In the genomic region with DNA sequence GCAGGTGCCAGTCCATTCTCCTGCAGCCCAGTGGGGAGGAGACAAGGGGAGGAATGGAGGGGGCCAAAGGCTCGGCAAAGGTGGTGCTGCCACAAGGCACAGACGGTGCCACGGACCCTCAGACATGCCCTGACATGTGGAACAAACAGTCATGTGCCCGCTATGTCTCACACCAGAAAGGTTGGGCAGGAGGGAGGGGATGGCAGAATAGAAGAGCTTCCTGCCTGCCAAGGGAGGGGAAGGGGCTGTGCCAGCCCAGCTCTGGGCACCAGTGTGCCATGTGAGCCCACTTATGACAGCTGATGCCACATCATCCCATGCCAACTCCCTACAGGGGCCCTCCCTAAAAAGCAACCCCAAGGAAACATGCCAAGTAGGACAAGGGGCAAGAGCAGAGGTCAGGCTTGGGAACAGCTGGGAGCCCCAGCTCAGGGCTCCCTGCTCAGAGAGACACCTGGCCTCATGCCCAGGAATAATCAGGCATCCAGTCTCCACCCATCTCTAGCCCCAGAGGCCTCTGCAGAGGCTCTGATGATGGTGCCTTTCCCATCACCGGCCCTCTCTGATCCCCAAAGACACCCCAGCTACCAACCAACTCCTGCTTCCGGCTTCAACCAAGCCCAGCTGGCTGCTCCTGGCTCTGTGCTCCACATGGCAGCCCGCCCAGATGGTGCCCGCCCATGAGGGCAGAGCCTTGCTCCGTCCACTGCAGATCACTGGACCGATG, we compare ENCODE assay signal across 10 cellular contexts. TPM values are rescaled to one million over a fixed set of nuclear protein-coding genes. Genes with fewer than 3 reads are reported as not detected.
DNase-seq lines count a peak whose midpoint lies in the region; ATAC-seq and TF ChIP-seq lines count a peak whose summit lies in the region.
"Had no signal": no experiment of that assay in that cellular context is flagged by ENCODE, and none has a peak within 500 bp of the region (broad histone marks: within the 10 kb centered on the region; RNA-seq: fewer than 3 reads in every experiment).

No MANE protein-coding gene starts in this region.

- intact Hi-C loops in right cardiac atrium (cut with DNase I) = no loop called here

- POLR2A ChIA-PET in CD8-positive, alpha-beta memory T cell (lab: Charles Lee) = interaction anchor here (0.5 kb wide), 1 partner anchor 149 kb away, joined by 6 read pairs; no protein-coding TSS in a partner anchor

- peak overlapping the region; percentile 64 for H3K27ac ChIP-seq in right cardiac atrium (ENCODE audit: low read length)
- peak overlapping the region; percentile 56 to 72 for H3K27ac ChIP-seq in thoracic aorta
- no peak overlapping the region for H3K27ac ChIP-seq in CD8-positive, alpha-beta memory T cell (ENCODE audit: low read depth, low read length)
- H3K27ac ChIP-seq: 22Rv1, HL-60 had no signal

- no peaks in the 10 kb centered on the region for H3K36me3 Mint-ChIP-seq in CD8-positive, alpha-beta memory T cell

- H3K27ac Mint-ChIP-seq in CD8-positive, alpha-beta memory T cell = peak overlapping the region in 1 of 8 donors; percentile 47

- no peak for TF ChIP-seq CTCF in thoracic aorta (IDR thresholded peaks at IDR 0.05)

- H3K4me1 ChIP-seq in adipocyte (ENCODE audit: control insufficient read depth, insufficient read depth, low read length) (peaks cover 35% of the 10 kb centered on the region), right cardiac atrium (ENCODE audit: control insufficient read depth, insufficient read depth, low read length) (peaks cover 20% of the 10 kb centered on the region), thoracic aorta (ENCODE audit: control insufficient read depth in 1 of 2, low read depth in 2 of 2) (peaks cover 13 to 33% of the 10 kb centered on the region in 2 donors)
- peaks cover 24% of the 10 kb centered on the region for H3K4me1 ChIP-seq in CD8-positive, alpha-beta memory T cell (ENCODE audit: insufficient read depth, low read length)

- H3K9me3 ChIP-seq in adipocyte (ENCODE audit: control insufficient read depth, low read length) (no peaks in the 10 kb centered on the region), right cardiac atrium (ENCODE audit: control insufficient read depth, low read length) (no peaks in the 10 kb centered on the region), thoracic aorta (no peaks in the 10 kb centered on the region)
- H3K9me3 ChIP-seq in CD8-positive, alpha-beta memory T cell (ENCODE audit: low read length) = no peaks in the 10 kb centered on the region

- H3K27me3 Mint-ChIP-seq in CD8-positive, alpha-beta memory T cell = peaks cover 0 to under 1% of the 10 kb centered on the region in 2 donors

- ATAC-seq in right cardiac atrium (peak; percentile 58 to 66), thoracic aorta (ENCODE audit: insufficient number of reproducible peaks, low FRiP score, low read depth) (no peak), HG02588 (IDR thresholded peaks at IDR 0.05; ENCODE audit: unreplicated experiment) (no peak)

- peaks cover 30 to 36% (median 30%) of the 10 kb centered on the region in 3 donors for H3K4me1 Mint-ChIP-seq in CD8-positive, alpha-beta memory T cell

- H3K9me3 Mint-ChIP-seq in CD8-positive, alpha-beta memory T cell = no peaks in the 10 kb centered on the region

- peak overlapping the region; percentile 48 for H3K9ac ChIP-seq in adipocyte (ENCODE audit: low read length)

- DNase-seq in DMS53 (lab: John Stamatoyannopoulos, UW) = peak; percentile 41
- DNase-seq in DMS53 treated with DMSO at 0.1 percent for 48 hours (lab: John Stamatoyannopoulos, UW; ENCODE audit: unreplicated experiment) = no peak
- peak; percentile 54 for DNase-seq in adipocyte (ENCODE audit: low read depth)
- DNase-seq in right cardiac atrium = peak; percentile 62 to 85 (median 75)
- DNase-seq in thoracic aorta (ENCODE audit: low spot score) = no peak
- DNase-seq in GDM1 (lab: John Stamatoyannopoulos, UW) = no peak
- DNase-seq in CD8-positive, alpha-beta memory T cell = no peak

- H3K27me3 ChIP-seq in adipocyte (replicated peaks; ENCODE audit: control insufficient read depth, insufficient read depth, low read length) = no peaks in the 10 kb centered on the region
- no peaks in the 10 kb centered on the region for H3K27me3 ChIP-seq in right cardiac atrium (ENCODE audit: control insufficient read depth, insufficient read depth)
- no peaks in the 10 kb centered on the region for H3K27me3 ChIP-seq in thoracic aorta (replicated peaks; ENCODE audit: insufficient read depth)
- no peaks in the 10 kb centered on the region for H3K27me3 ChIP-seq in CD8-positive, alpha-beta memory T cell (ENCODE audit: insufficient read depth, low read length, poor library complexity, severe bottlenecking)

- H3K36me3 ChIP-seq in adipocyte (ENCODE audit: control insufficient read depth, insufficient read depth, low read length, severe bottlenecking) = no peaks in the 10 kb centered on the region
- H3K36me3 ChIP-seq in thoracic aorta = no peaks in the 10 kb centered on the region
- H3K36me3 ChIP-seq in CD8-positive, alpha-beta memory T cell (ENCODE audit: insufficient read depth, low read length) = no peaks in the 10 kb centered on the region

- CTCF ChIA-PET in CD8-positive, alpha-beta memory T cell (lab: Charles Lee) = no interaction called here

- H3K4me3 ChIP-seq in adipocyte (ENCODE audit: low read length) (no peak overlapping the region), right cardiac atrium (ENCODE audit: low read length) (no peak overlapping the region), thoracic aorta (no peak overlapping the region)
- no peak overlapping the region for H3K4me3 ChIP-seq in CD8-positive, alpha-beta memory T cell (ENCODE audit: low read length)

- no peak overlapping the region for H3K4me3 Mint-ChIP-seq in CD8-positive, alpha-beta memory T cell

- WGBS in right cardiac atrium = 62% methylated on average over 10 of the region's 10 CpGs

RNA-seq across cellular contexts. Expression of a gene that starts 10.4 kb away (rescaled TPM):
- 10 to 100 TPM; 11.8 to 14.8 (median 13.1) TPM for total RNA-seq in right cardiac atrium
- 18.2 TPM for polyA plus RNA-seq in right cardiac atrium
- total RNA-seq in thoracic aorta = 1 to 10 TPM; 1.5 TPM
- total RNA-seq in CD8-positive, alpha-beta memory T cell = under 1 TPM; 0.35 to 0.57 TPM
- 0.24 TPM for polyA plus RNA-seq in CD8-positive, alpha-beta memory T cell

RNA-seq across cellular contexts. Expression of a gene that starts 50.0 kb away (rescaled TPM):
- total RNA-seq in right cardiac atrium = 10 to 100 TPM; 40.6 to 50.5 (median 50.3) TPM
- polyA plus RNA-seq in right cardiac atrium = 37.4 TPM
- 100 to 1,000 TPM; 183 to 323 TPM for total RNA-seq in thoracic aorta
- total RNA-seq in CD8-positive, alpha-beta memory T cell = under 1 TPM in 1 of 2 experiments, not detected in 1; 0.85 TPM
- polyA plus RNA-seq in CD8-positive, alpha-beta memory T cell = not detected

Comparison
In these comparisons a context has a peak if more than half of its experiments do, and no peak if none do; other contexts are left out.
1. DNase-seq: peak in DMS53 (single experiment), adipocyte (single experiment) and right cardiac atrium (3 of 3); none in DMS53 treated with DMSO at 0.1 percent for 48 hours (single experiment), thoracic aorta (single experiment), GDM1 (single experiment) and CD8-positive, alpha-beta memory T cell (0 of 5).
2. ATAC-seq: peak in right cardiac atrium (2 of 2); none in thoracic aorta (single experiment) and HG02588 (single experiment).
3. RNA of a gene that starts 10.4 kb away (total RNA-seq): 11.8 to 14.8 TPM in right cardiac atrium; 1.5 TPM in thoracic aorta and 0.35 to 0.57 TPM in CD8-positive, alpha-beta memory T cell; every median in the first group is over 4 times any median in the second.
4. RNA of a gene that starts 50.0 kb away (total RNA-seq): 183 to 323 TPM in thoracic aorta and 40.6 to 50.5 TPM in right cardiac atrium; 0.85 TPM in CD8-positive, alpha-beta memory T cell; every median in the first group is over 10 times any median in the second.